25 cellular contexts compared by ENCODE assay signal in the genomic region with DNA sequence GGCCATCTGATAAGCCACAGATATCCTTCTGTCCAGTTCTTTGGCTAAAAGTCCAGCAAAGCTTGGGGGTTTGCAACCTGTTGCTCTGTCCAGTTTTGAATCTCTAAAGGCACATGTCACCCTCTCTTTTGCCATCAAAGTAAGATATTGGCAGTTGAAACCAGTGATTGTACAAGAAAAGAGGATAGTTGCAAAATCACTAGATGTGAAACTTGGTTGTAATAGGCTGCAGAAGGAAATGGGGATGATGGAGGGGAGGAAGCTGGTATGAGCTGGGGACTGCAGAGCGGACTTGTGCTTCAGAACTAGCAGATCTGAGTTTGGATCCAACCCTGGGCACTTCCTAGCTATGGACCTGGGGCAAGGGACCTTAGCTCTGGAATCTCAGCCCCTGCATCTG.
"Had no signal": no experiment of that assay in that cellular context is flagged by ENCODE, and none has a peak within 500 bp of the region (broad histone marks: within the 10 kb centered on the region; RNA-seq: fewer than 3 reads in every experiment).

No MANE protein-coding gene starts in this region.

- H3K27ac ChIP-seq: adrenal gland, body of pancreas, colonic mucosa, gastroesophageal sphincter, parathyroid adenoma, right atrium auricular region, stomach, thyroid gland, upper lobe of left lung, VCaP had no signal

- ATAC-seq: activated T-cell treated with anti-CD3 and anti-CD28 coated beads, Interleukin-2, amount 50 U/mL, for 72 hours; body of pancreas; gastroesophageal sphincter; left cardiac atrium; stimulated activated naive B cell treated with anti-CD40 and anti-IgM and Interleukin-4, amounts not matched to agents 10 μg/mL and 1 μg/mL and 100 μg/mL, for 72 hours had no signal

- H3K9me3 ChIP-seq: adrenal gland, body of pancreas, colonic mucosa, gastroesophageal sphincter, right atrium auricular region, stomach, thyroid gland, upper lobe of left lung had no signal

- H3K27me3 ChIP-seq: body of pancreas, colonic mucosa, right atrium auricular region, stomach, thyroid gland, upper lobe of left lung had no signal

- H3K4me3 ChIP-seq: adrenal gland, body of pancreas, colonic mucosa, gastroesophageal sphincter, right atrium auricular region, smooth muscle cell, stomach, thyroid gland, upper lobe of left lung had no signal

- DNase-seq: activated CD4-positive, alpha-beta T cell treated with anti-CD3 and anti-CD28 coated beads for 4 hours; activated CD4-positive, alpha-beta T cell treated with anti-CD3 and anti-CD28 coated beads, Interleukin-2, amount 50 U/mL, for 4 hours; activated naive CD4-positive, alpha-beta T cell treated with Interleukin-2 at 50 U/mL for 16 hours; activated naive CD8-positive, alpha-beta T cell treated with anti-CD3 and anti-CD28 coated beads for 36 hours; activated T-cell treated with anti-CD3 and anti-CD28 coated beads for 4 hours; activated T-cell treated with anti-CD3 and anti-CD28 coated beads, Interleukin-2, amount 50 U/mL, for 72 hours; adrenal gland; aorta; body of pancreas; colonic mucosa; effector memory CD4-positive, alpha-beta T cell; hippocampal formation; left cardiac atrium; mammary epithelial cell; nephron progenitor cell; stimulated activated CD4-positive, alpha-beta T cell treated with anti-CD3 and anti-CD28 coated beads, Interleukin-1b, Interleukin-23, amount 100 ng/mL, for 48 hours; stimulated activated naive B cell treated with anti-CD40 and anti-IgM and Interleukin-4, amounts not matched to agents 10 μg/mL and 1 μg/mL and 100 μg/mL, for 72 hours; stomach; thyroid gland; upper lobe of left lung had no signal

- H2AFZ ChIP-seq: parathyroid adenoma had no signal

- H3K36me3 ChIP-seq: adrenal gland, colonic mucosa, gastroesophageal sphincter, right atrium auricular region, stomach, thyroid gland, upper lobe of left lung had no signal

- H3K79me2 ChIP-seq: parathyroid adenoma had no signal

- H3K4me1 ChIP-seq: adrenal gland, body of pancreas, colonic mucosa, gastroesophageal sphincter, parathyroid adenoma, right atrium auricular region, stomach, thyroid gland, upper lobe of left lung had no signal

- H3K4me2 ChIP-seq: smooth muscle cell had no signal
